In genomic region chr9:112248722-112249121, GRCh38 we compare ENCODE assay signal across 14 cellular contexts.
DNase-seq lines count a peak whose midpoint lies in the region; ATAC-seq, FAIRE-seq and TF ChIP-seq lines count a peak whose summit lies in the region.
"Had no signal": no experiment of that assay in that cellular context is flagged by ENCODE, and none has a peak within 500 bp of the region (broad histone marks: within the 10 kb centered on the region; RNA-seq: fewer than 3 reads in every experiment).

No MANE protein-coding gene starts in this region.

- H3K36me3 Mint-ChIP-seq in Calu3 (ENCODE audit: insufficient read depth, unreplicated experiment), result no peaks in the 10 kb centered on the region
- H3K36me3 Mint-ChIP-seq in mesothelial cell of epicardium, result peaks cover 19% of the 10 kb centered on the region

- no peak for TF ChIP-seq CTCF in Calu3 (IDR thresholded peaks at IDR 0.05; ENCODE audit: unreplicated experiment)
- no peak for TF ChIP-seq CTCF in OCI-LY3 (IDR thresholded peaks at IDR 0.05; ENCODE audit: low read depth, low read length)
- TF ChIP-seq CTCF in bronchial epithelial cell (IDR thresholded peaks at IDR 0.05; ENCODE audit: insufficient read depth, low read length, severe bottlenecking), result no peak
- TF ChIP-seq CTCF in mesothelial cell of epicardium (IDR thresholded peaks at IDR 0.05; ENCODE audit: unreplicated experiment), result no peak

- H3K9ac ChIP-seq in OCI-LY3 (ENCODE audit: low read length), result no peak overlapping the region

- H3K9me3 ChIP-seq in OCI-LY3 (ENCODE audit: insufficient read depth, low read length), result no peaks in the 10 kb centered on the region
- H3K9me3 ChIP-seq: body of pancreas, mucosa of descending colon, right atrium auricular region, thoracic aorta had no signal

- CTCF ChIA-PET in Calu3 (lab: Charles Lee), result no interaction called here

- peak overlapping the region; percentile 29; the same call in 1 of the 2 replicates for H3K4me2 ChIP-seq in OCI-LY3 (ENCODE audit: low read length)

- H3K4me3 ChIP-seq in OCI-LY3 (ENCODE audit: low read length) (no peak overlapping the region), bronchial epithelial cell (ENCODE audit: low read depth, low read length) (no peak overlapping the region)
- H3K4me3 ChIP-seq: body of pancreas, mucosa of descending colon, right atrium auricular region, thoracic aorta had no signal

- no peaks in the 10 kb centered on the region for H3K27me3 Mint-ChIP-seq in Calu3 (ENCODE audit: unreplicated experiment)
- no peaks in the 10 kb centered on the region for H3K27me3 Mint-ChIP-seq in mesothelial cell of epicardium (ENCODE audit: low read depth)

- H3K36me3 ChIP-seq in OCI-LY3 (replicated peaks; ENCODE audit: low read depth, low read length), result peaks cover 3% of the 10 kb centered on the region
- H3K36me3 ChIP-seq in bronchial epithelial cell (ENCODE audit: control insufficient read depth, insufficient read depth, low read length), result peaks cover 2% of the 10 kb centered on the region
- H3K36me3 ChIP-seq: right atrium auricular region, thoracic aorta had no signal

- no peak overlapping the region for H3K27ac ChIP-seq in OCI-LY3 (ENCODE audit: low read length)
- H3K27ac ChIP-seq: body of pancreas, right atrium auricular region, thoracic aorta had no signal

- no peak for FAIRE-seq in bronchial epithelial cell (lab: Jason Lieb, UNC)

- no peaks in the 10 kb centered on the region for H3K79me2 ChIP-seq in OCI-LY3 (ENCODE audit: low read length)

- H3K27me3 ChIP-seq in OCI-LY3 (ENCODE audit: low read depth, low read length), result no peaks in the 10 kb centered on the region
- H3K27me3 ChIP-seq in bronchial epithelial cell (ENCODE audit: control insufficient read depth, insufficient read depth, low read length), result no peaks in the 10 kb centered on the region
- H3K27me3 ChIP-seq: body of pancreas, right atrium auricular region had no signal

- H3K4me1 Mint-ChIP-seq in Calu3 (ENCODE audit: low read depth, unreplicated experiment) (peaks cover 20% of the 10 kb centered on the region), mesothelial cell of epicardium (no peaks in the 10 kb centered on the region)

- no peak overlapping the region for H2AFZ ChIP-seq in OCI-LY3 (ENCODE audit: low read depth, low read length)

- DNase-seq in Calu3 (no peak), bronchial epithelial cell (ENCODE audit: low read depth) (peak; percentile 87), mesothelial cell of epicardium (ENCODE audit: low spot score in 2 of 2, unreplicated experiment in 2 of 2) (no peak), cardiac septum (ENCODE audit: low spot score) (no peak)
- DNase-seq: body of pancreas, mucosa of descending colon, NCI-H1048, NCI-H2227 treated with DMSO at 0.1 percent for 48 hours had no signal

- H3K4me3 Mint-ChIP-seq in Calu3 (ENCODE audit: low read depth, unreplicated experiment), result peak overlapping the region; percentile 3
- no peak overlapping the region for H3K4me3 Mint-ChIP-seq in mesothelial cell of epicardium

- no peaks in the 10 kb centered on the region for H3K9me3 Mint-ChIP-seq in Calu3 (ENCODE audit: low read depth, unreplicated experiment)
- no peaks in the 10 kb centered on the region for H3K9me3 Mint-ChIP-seq in mesothelial cell of epicardium

- BruUV-seq in Calu3 (replicated peaks; lab: Mats Ljungman, UMichigan), result no TSS peak

- ATAC-seq in HG03280 (IDR thresholded peaks at IDR 0.05; ENCODE audit: unreplicated experiment) (no peak), GM21423 (IDR thresholded peaks at IDR 0.05; ENCODE audit: unreplicated experiment) (no peak), HG02938 (IDR thresholded peaks at IDR 0.05; ENCODE audit: unreplicated experiment) (no peak)
- ATAC-seq: body of pancreas had no signal

- H3K27ac Mint-ChIP-seq in Calu3 (ENCODE audit: unreplicated experiment) (peak overlapping the region; percentile 50), mesothelial cell of epicardium (peak overlapping the region; percentile 27)

- no peaks in the 10 kb centered on the region for H4K20me1 ChIP-seq in OCI-LY3 (ENCODE audit: insufficient read depth, low read length)

- intact Hi-C loops in Calu3 (cut with micrococcal nuclease; ENCODE audit: unreplicated experiment) (loop anchor here (10.0 kb wide), 1 partner anchor 134 kb away; no protein-coding TSS in a partner anchor), cardiac septum (cut with DNase I) (no loop called here)

- H3K4me1 ChIP-seq in OCI-LY3 (ENCODE audit: low read length), result peaks cover 12% of the 10 kb centered on the region
- H3K4me1 ChIP-seq: body of pancreas, right atrium auricular region had no signal
